15 cellular contexts compared by ENCODE assay signal in the genomic region with DNA sequence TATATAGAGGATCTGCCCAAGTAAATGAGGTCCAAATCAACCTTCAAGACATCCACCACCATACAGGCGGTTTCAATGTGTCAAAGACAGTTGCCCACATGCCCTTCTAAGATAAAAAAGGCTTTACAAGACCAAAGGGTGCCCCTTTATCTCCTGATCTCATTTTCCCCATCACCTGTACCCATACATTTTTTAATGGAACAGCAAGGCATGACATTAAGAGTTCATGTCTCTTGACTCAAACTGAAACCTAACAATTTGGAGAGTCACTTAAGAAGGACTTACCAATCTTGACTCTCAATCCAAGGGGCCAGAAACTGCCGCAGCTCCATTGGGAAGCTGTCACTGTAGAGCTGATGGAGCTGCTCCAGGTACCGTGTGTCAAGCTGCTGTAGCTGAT. TPM values are rescaled to one million over a fixed set of nuclear protein-coding genes. Genes with fewer than 3 reads are reported as not detected.
DNase-seq lines count a peak whose midpoint lies in the region; ATAC-seq, FAIRE-seq and TF ChIP-seq lines count a peak whose summit lies in the region.
"Had no signal": no experiment of that assay in that cellular context is flagged by ENCODE, and none has a peak within 500 bp of the region (broad histone marks: within the 10 kb centered on the region; RNA-seq: fewer than 3 reads in every experiment).

No MANE protein-coding gene starts in this region.

- H3K27ac Mint-ChIP-seq in activated naive CD4-positive, alpha-beta T cell treated with anti-CD3 and anti-CD28 coated beads, Interleukin-2, amount 50 U/mL, for 24 hours: peak overlapping the region; percentile 1
- peak overlapping the region; percentile 34 for H3K27ac Mint-ChIP-seq in activated T-helper 2 cell treated with anti-CD3 and anti-CD28 coated beads, Interferon-gamma antibody, Interleukin-2, Interleukin-4, amounts not matched to agents 10 μg/mL and 5 μg/mL and 100 μg/mL, durations not matched to agents 14 hours and 24 hours and 36 hours
- H3K27ac Mint-ChIP-seq in memory B cell: peak overlapping the region; percentile 21

- H3K36me3 Mint-ChIP-seq in activated naive CD4-positive, alpha-beta T cell treated with anti-CD3 and anti-CD28 coated beads, Interleukin-2, amount 50 U/mL, for 24 hours: peaks cover 7% of the 10 kb centered on the region
- peaks cover 64% of the 10 kb centered on the region for H3K36me3 Mint-ChIP-seq in activated T-helper 2 cell treated with anti-CD3 and anti-CD28 coated beads, Interferon-gamma antibody, Interleukin-2, Interleukin-4, amounts not matched to agents 10 μg/mL and 5 μg/mL and 100 μg/mL, durations not matched to agents 14 hours and 24 hours and 36 hours (ENCODE audit: low read depth)
- H3K36me3 Mint-ChIP-seq in memory B cell: peaks cover 17% of the 10 kb centered on the region

- no peaks in the 10 kb centered on the region for H3K9me3 Mint-ChIP-seq in activated naive CD4-positive, alpha-beta T cell treated with anti-CD3 and anti-CD28 coated beads, Interleukin-2, amount 50 U/mL, for 24 hours
- no peaks in the 10 kb centered on the region for H3K9me3 Mint-ChIP-seq in activated T-helper 2 cell treated with anti-CD3 and anti-CD28 coated beads, Interferon-gamma antibody, Interleukin-2, Interleukin-4, amounts not matched to agents 10 μg/mL and 5 μg/mL and 100 μg/mL, durations not matched to agents 14 hours and 24 hours and 36 hours
- H3K9me3 Mint-ChIP-seq in memory B cell: no peaks in the 10 kb centered on the region

- ATAC-seq in memory B cell (ENCODE audit: low read depth) (no peak), GM21423 (IDR thresholded peaks at IDR 0.05; ENCODE audit: unreplicated experiment) (no peak)

- DNase-seq in activated naive CD4-positive, alpha-beta T cell treated with Interleukin-2 at 50 U/mL for 16 hours: no peak
- DNase-seq in activated T-helper 2 cell treated with anti-CD3 and anti-CD28 coated beads, Interferon-gamma antibody, Interleukin-2, Interleukin-4, amounts not matched to agents 10 μg/mL and 5 μg/mL and 100 μg/mL, durations not matched to agents 14 hours and 24 hours and 36 hours (ENCODE audit: low spot score): no peak
- DNase-seq in memory B cell (ENCODE audit: low spot score in 2 of 2): no peak
- no peak for DNase-seq in thyroid gland
- DNase-seq in hypothalamus (lab: John Stamatoyannopoulos, UW): no peak
- no peak for DNase-seq in urothelium cell line (ENCODE audit: low spot score)
- DNase-seq: RPMI8226; stimulated activated naive CD4-positive, alpha-beta T cell treated with Interleukin-2 at 50 U/mL for 16 hours had no signal

- 80% methylated on average over 3 of the region's 3 CpGs for WGBS in thyroid gland, 2 donors

- no peaks in the 10 kb centered on the region for H3K27me3 Mint-ChIP-seq in activated naive CD4-positive, alpha-beta T cell treated with anti-CD3 and anti-CD28 coated beads, Interleukin-2, amount 50 U/mL, for 24 hours
- H3K27me3 Mint-ChIP-seq in activated T-helper 2 cell treated with anti-CD3 and anti-CD28 coated beads, Interferon-gamma antibody, Interleukin-2, Interleukin-4, amounts not matched to agents 10 μg/mL and 5 μg/mL and 100 μg/mL, durations not matched to agents 14 hours and 24 hours and 36 hours (ENCODE audit: low read depth): no peaks in the 10 kb centered on the region
- H3K27me3 Mint-ChIP-seq in memory B cell: no peaks in the 10 kb centered on the region

- H3K27me3 ChIP-seq in thyroid gland: no peaks in the 10 kb centered on the region

- TF ChIP-seq CTCF in thyroid gland (IDR thresholded peaks at IDR 0.05): no peak

- no peak overlapping the region for H3K4me3 Mint-ChIP-seq in activated naive CD4-positive, alpha-beta T cell treated with anti-CD3 and anti-CD28 coated beads, Interleukin-2, amount 50 U/mL, for 24 hours
- H3K4me3 Mint-ChIP-seq in activated T-helper 2 cell treated with anti-CD3 and anti-CD28 coated beads, Interferon-gamma antibody, Interleukin-2, Interleukin-4, amounts not matched to agents 10 μg/mL and 5 μg/mL and 100 μg/mL, durations not matched to agents 14 hours and 24 hours and 36 hours (ENCODE audit: low read depth): no peak overlapping the region
- no peak overlapping the region for H3K4me3 Mint-ChIP-seq in memory B cell

- peaks cover 45 to 56% of the 10 kb centered on the region in 2 donors for H3K4me1 ChIP-seq in thyroid gland

- intact Hi-C loops in activated T-helper 2 cell treated with anti-CD3 and anti-CD28 coated beads, Interferon-gamma antibody, Interleukin-2, Interleukin-4, amounts not matched to agents 10 μg/mL and 5 μg/mL and 100 μg/mL, durations not matched to agents 14 hours and 24 hours and 36 hours (cut with micrococcal nuclease): no loop called here
- intact Hi-C loops in thyroid gland (cut with DNase I): loop anchor here (5.0 kb wide), 1 partner anchor 34 kb away; no protein-coding TSS in a partner anchor

- H3K9me3 ChIP-seq in thyroid gland: no peaks in the 10 kb centered on the region
- H3K9me3 ChIP-seq: prostate gland had no signal

- H3K27ac ChIP-seq in thyroid gland: peak overlapping the region in 2 of 3 donors; percentile 72 to 94
- H3K27ac ChIP-seq: KMS-11 had no signal

- TF ChIP-seq POLR2A in thyroid gland (IDR thresholded peaks at IDR 0.05): no peak

- FAIRE-seq in urothelium cell line (lab: Jason Lieb, UNC): no peak
- FAIRE-seq: colon, endothelial cell of umbilical vein, GM12891 had no signal

- peaks cover 38% of the 10 kb centered on the region for H3K4me1 Mint-ChIP-seq in activated naive CD4-positive, alpha-beta T cell treated with anti-CD3 and anti-CD28 coated beads, Interleukin-2, amount 50 U/mL, for 24 hours
- peaks cover 40% of the 10 kb centered on the region for H3K4me1 Mint-ChIP-seq in activated T-helper 2 cell treated with anti-CD3 and anti-CD28 coated beads, Interferon-gamma antibody, Interleukin-2, Interleukin-4, amounts not matched to agents 10 μg/mL and 5 μg/mL and 100 μg/mL, durations not matched to agents 14 hours and 24 hours and 36 hours (ENCODE audit: low read depth)
- H3K4me1 Mint-ChIP-seq in memory B cell: peaks cover 14% of the 10 kb centered on the region

- no peak overlapping the region for H3K4me3 ChIP-seq in thyroid gland (replicated peaks in 1 of 3)
- H3K4me3 ChIP-seq: prostate gland had no signal

- peaks cover 28 to 37% of the 10 kb centered on the region in 2 donors for H3K36me3 ChIP-seq in thyroid gland

RNA-seq across cellular contexts. Expression of a gene that starts 40.1 kb away (rescaled TPM):
- 250 and 262 TPM in 2 replicates for total RNA-seq in activated T-helper 2 cell treated with anti-CD3 and anti-CD28 coated beads, Interferon-gamma antibody, Interleukin-2, Interleukin-4, amounts not matched to agents 10 μg/mL and 5 μg/mL and 100 μg/mL, durations not matched to agents 14 hours and 24 hours and 36 hours
- total RNA-seq in thyroid gland: 100 to 1,000 TPM; 147 to 292 (median 206) TPM

RNA-seq across cellular contexts. Expression of a gene that starts 59.8 kb away (rescaled TPM):
- 288 and 302 TPM in 2 replicates for total RNA-seq in activated T-helper 2 cell treated with anti-CD3 and anti-CD28 coated beads, Interferon-gamma antibody, Interleukin-2, Interleukin-4, amounts not matched to agents 10 μg/mL and 5 μg/mL and 100 μg/mL, durations not matched to agents 14 hours and 24 hours and 36 hours
- total RNA-seq in thyroid gland: 10 to 100 TPM; 31.9 to 46.1 (median 34.0) TPM
